Comparison of ENCODE assay signal across 1 cellular context in genomic region chr2:160592993-160593392, GRCh38.
TF ChIP-seq lines count a peak whose summit lies in the region.

No MANE protein-coding gene starts in this region.

TF ChIP-seq in HEK293, 187 proteins besides CTCF, POLR2A, EP300 and RAD21 (continued from another document):
- TF ChIP-seq AEBP2 (tag by site-specific recombination; IDR thresholded peaks at IDR 0.05; ENCODE audit: borderline replicate concordance) = 0 out of 2 replicates have a peak, but pooled peaks have one; percentile 43
- no peak for TF ChIP-seq ZNF449 (tag by site-specific recombination; IDR thresholded peaks at IDR 0.05)
- no peak for TF ChIP-seq ZNF169 (tag by site-specific recombination; IDR thresholded peaks at IDR 0.05)
- TF ChIP-seq ATF2 (tag by site-specific recombination; IDR thresholded peaks at IDR 0.05; ENCODE audit: low read depth) = no peak
- no peak for TF ChIP-seq KLF1 (tag by site-specific recombination; IDR thresholded peaks at IDR 0.05)
- TF ChIP-seq ZNF140 (tag by site-specific recombination; IDR thresholded peaks at IDR 0.05) = peak; percentile 54; the same call in 1 of the 2 replicates
- TF ChIP-seq ZNF518A (tag by site-specific recombination; conservative IDR thresholded peaks at IDR 0.05; ENCODE audit: low read depth) = peak; percentile 67; the same call in 1 of the 2 replicates
- TF ChIP-seq ZBTB8A (tag by site-specific recombination; IDR thresholded peaks at IDR 0.05) = peak; percentile 33; the same call in 1 of the 2 replicates
- peak; percentile 45; the same call in 1 of the 2 replicates for TF ChIP-seq ZNF266 (tag by site-specific recombination; IDR thresholded peaks at IDR 0.05; ENCODE audit: low read depth)
- TF ChIP-seq ZNF664 (tag by site-specific recombination; IDR thresholded peaks at IDR 0.05) = 0 out of 2 replicates have a peak, but pooled peaks have one; percentile 10
- TF ChIP-seq MEIS1 (CRISPR knock-in tag; IDR thresholded peaks at IDR 0.05; ENCODE audit: borderline replicate concordance) = no peak
- 0 out of 2 replicates have a peak, but pooled peaks have one; percentile 31 for TF ChIP-seq ZNF433 (tag by site-specific recombination; IDR thresholded peaks at IDR 0.05; ENCODE audit: low read depth)
- TF ChIP-seq ZNF202 (tag by site-specific recombination; IDR thresholded peaks at IDR 0.05; ENCODE audit: borderline replicate concordance) = peak; percentile 69; the same call in 1 of the 2 replicates
- TF ChIP-seq ZBTB10 (tag by site-specific recombination; IDR thresholded peaks at IDR 0.05) = no peak
- TF ChIP-seq ZNF426 (tag by site-specific recombination; IDR thresholded peaks at IDR 0.05) = peak; percentile 62
